In the genomic region with DNA sequence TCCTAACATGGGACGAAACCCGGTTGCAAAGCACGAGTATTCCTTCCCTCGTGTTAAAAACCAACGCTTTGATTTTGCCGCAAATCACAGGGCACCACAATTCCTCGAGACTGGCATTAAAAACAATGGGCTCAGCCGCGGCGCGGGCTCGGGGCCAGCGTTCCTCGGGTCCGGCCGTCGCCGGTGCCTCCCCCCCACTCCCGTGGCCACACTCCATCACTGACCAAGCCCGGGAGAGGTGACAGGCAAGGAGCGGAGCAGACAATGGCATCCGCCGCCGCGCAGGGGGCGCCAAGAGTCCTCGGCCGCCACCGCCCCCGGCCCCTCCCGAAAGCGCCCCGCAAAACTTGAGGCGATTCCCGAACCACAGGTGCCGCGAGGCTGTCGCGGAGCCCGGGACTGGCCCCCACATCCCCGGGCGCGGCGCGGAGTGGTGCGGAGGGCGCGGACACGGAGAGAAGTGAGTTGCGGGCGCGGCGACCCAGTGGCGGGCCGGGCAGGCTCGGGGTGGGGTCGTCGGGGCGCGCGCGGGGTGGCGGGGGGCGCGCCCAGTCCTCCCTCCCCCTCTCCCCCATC, we compare ENCODE assay signal across 8 cellular contexts. TPM values are rescaled to one million over a fixed set of nuclear protein-coding genes. Genes with fewer than 3 reads are reported as not detected.
DNase-seq lines count a peak whose midpoint lies in the region; ATAC-seq, FAIRE-seq and TF ChIP-seq lines count a peak whose summit lies in the region.

No MANE protein-coding gene starts in this region.

- no peak for FAIRE-seq in A549 (lab: Jason Lieb, UNC)

- no peaks in the 10 kb centered on the region for H3K9me3 ChIP-seq in A549
- H3K9me3 ChIP-seq in Panc1 (ENCODE audit: control insufficient read depth, insufficient read depth, low read depth, low read length) = no peaks in the 10 kb centered on the region
- no peaks in the 10 kb centered on the region for H3K9me3 ChIP-seq in neuron (ENCODE audit: low read length)
- no peaks in the 10 kb centered on the region for H3K9me3 ChIP-seq in transverse colon

- H3K4me1 ChIP-seq in A549 (peaks cover 6% of the 10 kb centered on the region; the same call in 1 of the 3 replicates), Panc1 (ENCODE audit: control insufficient read depth, insufficient read depth, low read length) (no peaks in the 10 kb centered on the region), neuron (ENCODE audit: insufficient read depth, low read length) (peaks cover 61% of the 10 kb centered on the region), transverse colon (peaks cover 0 to 10% (median 2%) of the 10 kb centered on the region in 4 donors)

- peak overlapping the region; percentile 69 for H3K4me2 ChIP-seq in A549

- no peak; the same call in 1 of the 3 replicates for TF ChIP-seq CTCF in A549 (IDR thresholded peaks at IDR 0.05)
- TF ChIP-seq CTCF in Panc1 (IDR thresholded peaks at IDR 0.05) = peak; percentile 46
- TF ChIP-seq CTCF in foreskin fibroblast (IDR thresholded peaks at IDR 0.05; ENCODE audit: low read depth, low read length) = no peak
- TF ChIP-seq CTCF in transverse colon (IDR thresholded peaks at IDR 0.05) = peak in 2 of 5 experiments; percentile 17 to 21

- H3K36me3 ChIP-seq in Panc1 (ENCODE audit: control insufficient read depth, insufficient read depth, low read length) = no peaks in the 10 kb centered on the region
- peaks cover 29% of the 10 kb centered on the region for H3K36me3 ChIP-seq in neuron (ENCODE audit: insufficient read depth, low read length)
- H3K36me3 ChIP-seq in transverse colon = no peaks in the 10 kb centered on the region

- peak; percentile 33 to 67 for ATAC-seq in A549
- ATAC-seq in GM18867 (IDR thresholded peaks at IDR 0.05; ENCODE audit: unreplicated experiment) = peak; percentile 41
- ATAC-seq in HG03095 (IDR thresholded peaks at IDR 0.05; ENCODE audit: unreplicated experiment) = peak; percentile 38
- ATAC-seq in Panc1 = peak; percentile 68

- in situ Hi-C loops in Panc1 (cut with HindIII; ENCODE audit: low pct_unique_long_range_greater_than_20kb, low sequenced_read_pairs) = no loop called here
- in situ Hi-C loops in transverse colon (cut with MboI; ENCODE audit: low pct_ligation_motif_present in 1 of 4, low pct_unique_long_range_greater_than_20kb in 1 of 4, low sequenced_read_pairs in 3 of 4) = no loop called here

- POLR2A ChIA-PET in A549 (lab: Yijun Ruan, JAX) = no interaction called here
- POLR2A ChIA-PET in Panc1 (lab: Charles Lee) = no interaction called here

- H3K27me3 ChIP-seq in Panc1 (ENCODE audit: control insufficient read depth, insufficient read depth, low read length) (no peaks in the 10 kb centered on the region), neuron (ENCODE audit: insufficient read depth, low read length) (no peaks in the 10 kb centered on the region), transverse colon (no peaks in the 10 kb centered on the region)

- TF ChIP-seq POLR2A in A549 (IDR thresholded peaks at IDR 0.05; ENCODE audit: low read length) (no peak), transverse colon (IDR thresholded peaks at IDR 0.05) (no peak)

- WGBS in A549 (ENCODE audit: missing lambda C conversion rate) = 1% methylated on average over 19 of the region's 65 CpGs
- 1% methylated on average over 17 of the region's 65 CpGs; no CpG with 5 or more reads in 1 of the 2 donors for WGBS in transverse colon (ENCODE audit: low coverage in 1 of 2), 2 donors

- peak in 1 of 2 experiments; percentile 36; a peak in 2 of 5 replicates for TF ChIP-seq RAD21 in A549 (conservative IDR thresholded peaks at IDR 0.05 in 1 of 2, IDR thresholded peaks at IDR 0.05 in 1 of 2)

- CTCF ChIA-PET in A549 (lab: Yijun Ruan, JAX) = no interaction called here
- CTCF ChIA-PET in Panc1 (lab: Charles Lee) = no interaction called here

- H3K4me3 ChIP-seq in A549 (peak overlapping the region; percentile 82), Panc1 (ENCODE audit: low read depth in 2 of 2, low read length in 2 of 2) (peak overlapping the region; percentile 56 to 66), foreskin fibroblast (ENCODE audit: low read depth in 1 of 2, low read length in 2 of 2) (peak overlapping the region; percentile 47 to 76), neuron (ENCODE audit: low read length) (peak overlapping the region; percentile 98), transverse colon (peak overlapping the region; percentile 30 to 84 (median 82))

- H3K27ac ChIP-seq in A549 (peak overlapping the region; percentile 77 to 89), Panc1 (ENCODE audit: low read length) (peak overlapping the region; percentile 7; the same call in 1 of the 2 replicates), transverse colon (peak overlapping the region; percentile 91 to 96 (median 92))

- H2AFZ ChIP-seq in neuron (ENCODE audit: low read depth, low read length) = peak overlapping the region; percentile 43

- intact Hi-C loops in Panc1 (cut with micrococcal nuclease; ENCODE audit: unreplicated experiment) (no loop called here), transverse colon (cut with DNase I; ENCODE audit: low total_unique reads) (no loop called here)

- no peak for TF ChIP-seq EP300 in A549 (IDR thresholded peaks at IDR 0.05)
- TF ChIP-seq EP300 in transverse colon (IDR thresholded peaks at IDR 0.05; ENCODE audit: low read depth) = no peak

- BruUV-seq in Panc1 (replicated peaks; lab: Mats Ljungman, UMichigan) = no TSS peak

- DNase-seq in A549 (ENCODE audit: low read depth in 1 of 2, low spot score in 1 of 2) (peak; percentile 22 to 39), Panc1 (ENCODE audit: low read depth, low spot score) (no peak), foreskin fibroblast (peak in 1 of 2 donors; percentile 40), transverse colon (peak; percentile 60)
- peak; percentile 17 for DNase-seq in activated gamma-delta T cell treated with anti-CD3 and anti-CD28 coated beads, Interleukin-2, amount 50 U/mL, for 16 hours (ENCODE audit: low read depth)

TF ChIP-seq in A549, 52 proteins besides CTCF, POLR2A, EP300 and RAD21:
- peak; percentile 31; the same call in 1 of the 2 replicates for TF ChIP-seq PHF8 (IDR thresholded peaks at IDR 0.05; ENCODE audit: borderline replicate concordance, low read depth)
- TF ChIP-seq SMC3 (IDR thresholded peaks at IDR 0.05) = peak; percentile 25; the same call in 1 of the 3 replicates
- TF ChIP-seq CBX8 (IDR thresholded peaks at IDR 0.05) = no peak

RNA-seq across cellular contexts. Expression of gene AP1S2, which starts 0.4 kb away (rescaled TPM):
- polyA plus RNA-seq in A549 (2011; rRNA removed) = 14.7 and 18.5 TPM in 2 replicates
- 4.3 and 4.6 TPM in 2 replicates for polyA plus RNA-seq in A549 (2012; cell fraction: cytosol; rRNA removed)
- polyA plus RNA-seq in A549 (2012; cell fraction: nucleus; rRNA removed) = 1.1 and 3.2 TPM in 2 replicates
- 15.8 to 17.4 TPM (median 17.1 TPM) in 3 replicates for polyA plus RNA-seq in A549 (2017; fragmentation: RNase III; extraction: RNeasy Plus Mini Kit Qiagen cat#74134 plus additional on column Dnase treatment)
- 3.0 and 3.9 TPM in 2 replicates for polyA minus RNA-seq in A549 (2011; rRNA and poly(A)+ RNA removed)
- total RNA-seq in Panc1 (2021; ENCODE audit: unreplicated experiment) = 14.7 TPM
- 7.1 TPM for polyA plus RNA-seq in Panc1 (2012; ENCODE audit: insufficient read length)
- 10 to 100 TPM; 26.2 to 27.6 (median 26.7) TPM for total RNA-seq in transverse colon

Comparison
In these comparisons a context has a peak if more than half of its experiments do, and no peak if none do; other contexts are left out.
1. H3K27ac ChIP-seq: peak in every context shown above with its lines; median percentile 92 in transverse colon; 83 in A549; 7 in Panc1.